1 cellular context compared by ENCODE assay signal in the genomic region with DNA sequence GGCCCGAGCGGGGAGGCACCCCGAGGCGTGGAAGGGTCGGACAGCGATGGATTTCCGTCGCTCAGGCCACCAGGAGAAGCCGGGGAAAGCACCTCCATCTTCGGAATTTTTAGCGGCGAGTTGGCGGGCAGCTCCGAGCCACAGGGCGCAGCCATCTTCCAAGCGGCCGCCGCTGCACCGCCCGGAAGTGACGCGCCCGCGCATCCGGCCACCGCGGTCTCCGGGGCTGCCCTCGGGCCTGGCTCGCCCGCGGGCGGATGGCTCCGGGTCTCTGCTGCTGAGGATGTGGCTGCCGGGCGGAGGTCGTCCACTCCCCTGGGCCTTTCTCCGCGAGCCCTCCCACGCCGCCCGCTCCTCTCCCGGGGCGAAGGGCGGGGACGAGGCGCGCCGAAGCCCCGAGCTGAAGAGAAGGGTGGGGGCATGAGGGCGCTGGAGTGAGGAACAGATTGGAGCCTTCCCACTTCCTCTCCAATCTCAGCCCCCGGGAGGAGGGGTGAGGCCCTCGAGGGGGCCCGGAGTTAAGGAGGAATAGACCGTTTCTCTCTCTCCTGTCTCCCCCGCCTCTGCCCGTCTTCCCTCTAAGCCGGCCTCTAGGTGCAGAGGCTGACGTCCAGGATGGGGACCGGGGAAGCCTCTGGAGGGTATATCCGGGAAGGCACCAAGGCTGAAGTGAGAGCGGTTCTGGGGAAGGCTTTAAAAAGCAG.
TF ChIP-seq lines count a peak whose summit lies in the region.

Gene MSANTD2, minus strand, starts transcription at position 181 of the 704 bp plus-strand sequence. Its CDS starts 26 bp downstream, at position 155.

TF ChIP-seq in GM23338, 12 proteins besides CTCF, POLR2A, EP300 and RAD21:
- TF ChIP-seq, protein P1, sequence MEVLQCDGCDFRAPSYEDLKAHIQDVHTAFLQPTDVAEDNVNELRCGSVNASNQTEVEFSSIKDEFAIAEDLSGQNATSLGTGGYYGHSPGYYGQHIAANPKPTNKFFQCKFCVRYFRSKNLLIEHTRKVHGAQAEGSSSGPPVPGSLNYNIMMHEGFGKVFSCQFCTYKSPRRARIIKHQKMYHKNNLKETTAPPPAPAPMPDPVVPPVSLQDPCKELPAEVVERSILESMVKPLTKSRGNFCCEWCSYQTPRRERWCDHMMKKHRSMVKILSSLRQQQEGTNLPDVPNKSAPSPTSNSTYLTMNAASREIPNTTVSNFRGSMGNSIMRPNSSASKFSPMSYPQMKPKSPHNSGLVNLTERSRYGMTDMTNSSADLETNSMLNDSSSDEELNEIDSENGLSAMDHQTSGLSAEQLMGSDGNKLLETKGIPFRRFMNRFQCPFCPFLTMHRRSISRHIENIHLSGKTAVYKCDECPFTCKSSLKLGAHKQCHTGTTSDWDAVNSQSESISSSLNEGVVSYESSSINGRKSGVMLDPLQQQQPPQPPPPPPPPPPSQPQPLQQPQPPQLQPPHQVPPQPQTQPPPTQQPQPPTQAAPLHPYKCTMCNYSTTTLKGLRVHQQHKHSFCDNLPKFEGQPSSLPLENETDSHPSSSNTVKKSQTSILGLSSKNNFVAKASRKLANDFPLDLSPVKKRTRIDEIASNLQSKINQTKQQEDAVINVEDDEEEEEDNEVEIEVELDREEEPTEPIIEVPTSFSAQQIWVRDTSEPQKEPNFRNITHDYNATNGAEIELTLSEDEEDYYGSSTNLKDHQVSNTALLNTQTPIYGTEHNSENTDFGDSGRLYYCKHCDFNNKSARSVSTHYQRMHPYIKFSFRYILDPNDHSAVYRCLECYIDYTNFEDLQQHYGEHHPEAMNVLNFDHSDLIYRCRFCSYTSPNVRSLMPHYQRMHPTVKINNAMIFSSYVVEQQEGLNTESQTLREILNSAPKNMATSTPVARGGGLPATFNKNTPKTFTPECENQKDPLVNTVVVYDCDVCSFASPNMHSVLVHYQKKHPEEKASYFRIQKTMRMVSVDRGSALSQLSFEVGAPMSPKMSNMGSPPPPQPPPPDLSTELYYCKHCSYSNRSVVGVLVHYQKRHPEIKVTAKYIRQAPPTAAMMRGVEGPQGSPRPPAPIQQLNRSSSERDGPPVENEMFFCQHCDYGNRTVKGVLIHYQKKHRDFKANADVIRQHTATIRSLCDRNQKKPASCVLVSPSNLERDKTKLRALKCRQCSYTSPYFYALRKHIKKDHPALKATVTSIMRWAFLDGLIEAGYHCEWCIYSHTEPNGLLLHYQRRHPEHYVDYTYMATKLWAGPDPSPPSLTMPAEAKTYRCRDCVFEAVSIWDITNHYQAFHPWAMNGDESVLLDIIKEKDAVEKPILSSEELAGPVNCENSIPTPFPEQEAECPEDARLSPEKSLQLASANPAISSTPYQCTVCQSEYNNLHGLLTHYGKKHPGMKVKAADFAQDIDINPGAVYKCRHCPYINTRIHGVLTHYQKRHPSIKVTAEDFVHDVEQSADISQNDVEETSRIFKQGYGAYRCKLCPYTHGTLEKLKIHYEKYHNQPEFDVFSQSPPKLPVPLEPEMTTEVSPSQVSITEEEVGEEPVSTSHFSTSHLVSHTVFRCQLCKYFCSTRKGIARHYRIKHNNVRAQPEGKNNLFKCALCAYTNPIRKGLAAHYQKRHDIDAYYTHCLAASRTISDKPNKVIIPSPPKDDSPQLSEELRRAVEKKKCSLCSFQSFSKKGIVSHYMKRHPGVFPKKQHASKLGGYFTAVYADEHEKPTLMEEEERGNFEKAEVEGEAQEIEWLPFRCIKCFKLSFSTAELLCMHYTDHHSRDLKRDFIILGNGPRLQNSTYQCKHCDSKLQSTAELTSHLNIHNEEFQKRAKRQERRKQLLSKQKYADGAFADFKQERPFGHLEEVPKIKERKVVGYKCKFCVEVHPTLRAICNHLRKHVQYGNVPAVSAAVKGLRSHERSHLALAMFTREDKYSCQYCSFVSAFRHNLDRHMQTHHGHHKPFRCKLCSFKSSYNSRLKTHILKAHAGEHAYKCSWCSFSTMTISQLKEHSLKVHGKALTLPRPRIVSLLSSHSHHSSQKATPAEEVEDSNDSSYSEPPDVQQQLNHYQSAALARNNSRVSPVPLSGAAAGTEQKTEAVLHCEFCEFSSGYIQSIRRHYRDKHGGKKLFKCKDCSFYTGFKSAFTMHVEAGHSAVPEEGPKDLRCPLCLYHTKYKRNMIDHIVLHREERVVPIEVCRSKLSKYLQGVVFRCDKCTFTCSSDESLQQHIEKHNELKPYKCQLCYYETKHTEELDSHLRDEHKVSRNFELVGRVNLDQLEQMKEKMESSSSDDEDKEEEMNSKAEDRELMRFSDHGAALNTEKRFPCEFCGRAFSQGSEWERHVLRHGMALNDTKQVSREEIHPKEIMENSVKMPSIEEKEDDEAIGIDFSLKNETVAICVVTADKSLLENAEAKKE (CRISPR knock-in tag; IDR thresholded peaks at IDR 0.05), result no peak
- TF ChIP-seq POLR2AphosphoS5 (IDR thresholded peaks at IDR 0.05; ENCODE audit: low read depth), result peak; percentile 91
- TF ChIP-seq CREB1 (CRISPR knock-in tag; IDR thresholded peaks at IDR 0.05; ENCODE audit: low read depth), result peak; percentile 91
- no peak for TF ChIP-seq NANOG (IDR thresholded peaks at IDR 0.05; ENCODE audit: borderline replicate concordance)
- TF ChIP-seq EZH2 (IDR thresholded peaks at IDR 0.05; ENCODE audit: low read depth, unreplicated experiment), result no peak
- TF ChIP-seq ZNF331 (CRISPR knock-in tag; IDR thresholded peaks at IDR 0.05; ENCODE audit: low read depth), result no peak
- no peak for TF ChIP-seq JUNB (IDR thresholded peaks at IDR 0.05; ENCODE audit: unreplicated experiment)
